In genomic region chr11:62841361-62842170, GRCh38 we compare ENCODE assay signal across 8 cellular contexts. TPM values are rescaled to one million over a fixed set of nuclear protein-coding genes. Genes with fewer than 3 reads are reported as not detected.
DNase-seq lines count a peak whose midpoint lies in the region; ATAC-seq and TF ChIP-seq lines count a peak whose summit lies in the region.

No MANE protein-coding gene starts in this region.

- no peaks in the 10 kb centered on the region for H4K20me1 ChIP-seq in PC-9 (ENCODE audit: insufficient read depth)
- no peaks in the 10 kb centered on the region for H4K20me1 ChIP-seq in fibroblast of lung (ENCODE audit: control insufficient read depth, extremely low read depth, insufficient read depth, low read length)

- peak; percentile 99 for DNase-seq in DMS79 (lab: John Stamatoyannopoulos, UW)
- DNase-seq in Jurkat, Clone E6-1 (ENCODE audit: low read depth, low spot score) = peak; percentile 100
- DNase-seq in PC-9 = peak; percentile 92 to 100
- peak; percentile 68 for DNase-seq in activated T-cell treated with anti-CD3 and anti-CD28 coated beads, Interleukin-2, amount 50 U/mL, for 4 hours
- peak; percentile 100 for DNase-seq in fibroblast of lung (ENCODE audit: low read depth in 2 of 2)
- DNase-seq in naive B cell = peak; percentile 91
- DNase-seq in stimulated activated naive CD4-positive, alpha-beta T cell treated with Interleukin-2 at 50 U/mL for 16 hours (lab: John Stamatoyannopoulos, UW) = peak; percentile 77

- no peak for TF ChIP-seq CTCF in PC-9 (conservative IDR thresholded peaks at IDR 0.05)
- no peak for TF ChIP-seq CTCF in fibroblast of lung (conservative IDR thresholded peaks at IDR 0.05 in 1 of 2, IDR thresholded peaks at IDR 0.05 in 1 of 2; ENCODE audit: low read depth in 1 of 2, low read length in 2 of 2)

- H3K4me3 Mint-ChIP-seq in activated T-cell treated with anti-CD3 and anti-CD28 coated beads, Interleukin-2, amount 50 U/mL, for 4 hours = no peak overlapping the region
- no peak overlapping the region for H3K4me3 Mint-ChIP-seq in naive B cell

- H3F3A ChIP-seq in PC-9 (ENCODE audit: insufficient read depth, low read depth) = peaks cover 43% of the 10 kb centered on the region

- peak overlapping the region; percentile 74 for H3K9ac ChIP-seq in fibroblast of lung (ENCODE audit: insufficient read depth, low read length)

- H2AFZ ChIP-seq in PC-9 (peak overlapping the region; percentile 80), fibroblast of lung (ENCODE audit: low read length) (no peak overlapping the region)

- peak overlapping the region; percentile 94 for H3K27ac ChIP-seq in PC-9
- H3K27ac ChIP-seq in fibroblast of lung (ENCODE audit: insufficient read depth, low read length) = peak overlapping the region; percentile 97

- peaks cover 22% of the 10 kb centered on the region for H3K4me1 Mint-ChIP-seq in activated T-cell treated with anti-CD3 and anti-CD28 coated beads, Interleukin-2, amount 50 U/mL, for 4 hours (ENCODE audit: low read depth)
- H3K4me1 Mint-ChIP-seq in naive B cell = peaks cover 10 to 21% (median 20%) of the 10 kb centered on the region in 3 donors

- H3K36me3 Mint-ChIP-seq in activated T-cell treated with anti-CD3 and anti-CD28 coated beads, Interleukin-2, amount 50 U/mL, for 4 hours (ENCODE audit: insufficient read depth) = peaks cover 11% of the 10 kb centered on the region
- H3K36me3 Mint-ChIP-seq in naive B cell = peaks cover 4 to 13% of the 10 kb centered on the region in 2 donors

- H3K4me2 ChIP-seq in PC-9 = peak overlapping the region; percentile 88
- peak overlapping the region; percentile 72 for H3K4me2 ChIP-seq in fibroblast of lung (ENCODE audit: extremely low read depth, insufficient read depth, low read length)

- peaks cover 28% of the 10 kb centered on the region for H3K79me2 ChIP-seq in PC-9 (ENCODE audit: low read depth)
- H3K79me2 ChIP-seq in fibroblast of lung (ENCODE audit: control insufficient read depth, insufficient read depth, low read length) = peaks cover 18% of the 10 kb centered on the region

- no peaks in the 10 kb centered on the region for H3K27me3 ChIP-seq in PC-9 (ENCODE audit: insufficient read depth, low read depth)
- H3K27me3 ChIP-seq in fibroblast of lung (ENCODE audit: control insufficient read depth, insufficient read depth, low read length) = no peaks in the 10 kb centered on the region

- H3K9me2 ChIP-seq in PC-9 (ENCODE audit: insufficient read depth) = no peaks in the 10 kb centered on the region

- peak overlapping the region; percentile 100 for H3K4me3 ChIP-seq in Jurkat, Clone E6-1 (ENCODE audit: low read length)
- H3K4me3 ChIP-seq in PC-9 (peak overlapping the region; percentile 89), fibroblast of lung (replicated peaks in 1 of 4; ENCODE audit: control extremely low read depth in 1 of 4, insufficient read depth in 1 of 4, low read depth in 3 of 4, low read length in 4 of 4) (peak overlapping the region; percentile 0 to 93 (median 25))

- BruUV-seq in PC-9 (replicated peaks; lab: Mats Ljungman, UMichigan) = TSS peak; percentile 97

- H3K27ac Mint-ChIP-seq in naive B cell = no peak overlapping the region

- peak; percentile 55 for ATAC-seq in GM21619 (IDR thresholded peaks at IDR 0.05; ENCODE audit: unreplicated experiment)
- ATAC-seq in activated T-cell treated with anti-CD3 and anti-CD28 coated beads, Interleukin-2, amount 50 U/mL, for 4 hours = peak; percentile 67 to 71
- peak; percentile 56 to 59 for ATAC-seq in naive B cell (ENCODE audit: low read depth in 2 of 2)

- H3K9me3 ChIP-seq in PC-9 (ENCODE audit: insufficient read depth, low read depth) (no peaks in the 10 kb centered on the region), fibroblast of lung (ENCODE audit: control insufficient read depth, insufficient read depth, low read depth, low read length) (no peaks in the 10 kb centered on the region)

- intact Hi-C loops in PC-9 (cut with micrococcal nuclease; ENCODE audit: unreplicated experiment) = loop anchor here (1.0 to 5.0 kb wide), 8 partner anchors 11 to 461 kb away; partner anchors contain the start of genes BSCL2, GNG3, HNRNPUL2 and TMEM179B

- H3K4me1 ChIP-seq in PC-9 (replicated peaks; ENCODE audit: insufficient read depth) (peaks cover 17% of the 10 kb centered on the region), fibroblast of lung (ENCODE audit: control insufficient read depth, extremely low read depth, insufficient read depth, low read length) (peaks cover 5% of the 10 kb centered on the region)

- CTCF ChIA-PET in PC-9 (lab: Charles Lee) = interaction anchor here (0.6 to 1.0 kb wide), 2 partner anchors 35 to 141 kb away, joined by 3 read pairs; no protein-coding TSS in a partner anchor

- H3K9me3 Mint-ChIP-seq in activated T-cell treated with anti-CD3 and anti-CD28 coated beads, Interleukin-2, amount 50 U/mL, for 4 hours = no peaks in the 10 kb centered on the region
- peaks cover 0 to 3% (median 0%) of the 10 kb centered on the region in 7 donors for H3K9me3 Mint-ChIP-seq in naive B cell

- no peaks in the 10 kb centered on the region for H3K27me3 Mint-ChIP-seq in activated T-cell treated with anti-CD3 and anti-CD28 coated beads, Interleukin-2, amount 50 U/mL, for 4 hours (ENCODE audit: low read depth)
- H3K27me3 Mint-ChIP-seq in naive B cell = no peaks in the 10 kb centered on the region

- POLR2A ChIA-PET in PC-9 (lab: Charles Lee; ENCODE audit: unreplicated experiment) = interaction anchor here (0.5 to 1.9 kb wide), 39 partner anchors 8 to 1928 kb away, joined by 3 to 39 read pairs (median 5); partner anchors contain the start of genes C11orf98, CSKMT, EEF1G and HNRNPUL2

- peaks cover 12% of the 10 kb centered on the region for H3K36me3 ChIP-seq in PC-9 (ENCODE audit: low read depth)
- peaks cover under 1% of the 10 kb centered on the region for H3K36me3 ChIP-seq in fibroblast of lung (ENCODE audit: control insufficient read depth, insufficient read depth, low read length)

RNA-seq across cellular contexts. Expression of gene WDR74, which starts 2.2 kb away (rescaled TPM):
- 64.3 TPM for polyA plus RNA-seq in Jurkat, Clone E6-1 (2012; ENCODE audit: insufficient read depth, insufficient read length)
- total RNA-seq in PC-9 (2021) (72.4 and 74.1 TPM in 2 replicates), fibroblast of lung (85.3 and 86.9 TPM in 2 replicates)
- total RNA-seq in activated T-cell treated with anti-CD3 and anti-CD28 coated beads, Interleukin-2, amount 50 U/mL, for 4 hours = 100 to 1,000 TPM; 228 to 254 (median 235) TPM
- polyA plus RNA-seq in fibroblast of lung (14.8 and 24.0 TPM in 2 replicates), naive B cell (ENCODE audit: low read depth in 6 of 6) (10 to 100 TPM; 42.0 to 77.0 (median 54.6) TPM)
- 22.8 and 36.2 TPM in 2 replicates for polyA plus RNA-seq in fibroblast of lung (2012)
- 31.6 and 48.3 TPM in 2 replicates for polyA minus RNA-seq in fibroblast of lung (ENCODE audit: low replicate concordance)

RNA-seq across cellular contexts. Expression of gene TEX54, which starts 8.9 kb away (rescaled TPM):
- polyA plus RNA-seq in Jurkat, Clone E6-1 (2012; ENCODE audit: insufficient read depth, insufficient read length) = not detected
- total RNA-seq in PC-9 (2021) (not detected in 2 replicates), fibroblast of lung (not detected in 2 replicates)
- total RNA-seq in activated T-cell treated with anti-CD3 and anti-CD28 coated beads, Interleukin-2, amount 50 U/mL, for 4 hours = under 1 TPM; 0.63 to 0.92 (median 0.89) TPM
- polyA plus RNA-seq in fibroblast of lung (not detected in 2 replicates), naive B cell (ENCODE audit: low read depth in 6 of 6) (1 to 10 TPM in 5 of 6 donors, not detected in 1; 2.3 to 7.0 (median 3.7) TPM)
- 0.35 TPM in 1 of 2 replicates, not detected in the other for polyA plus RNA-seq in fibroblast of lung (2012)
- polyA minus RNA-seq in fibroblast of lung (ENCODE audit: low replicate concordance) = not detected in 2 replicates

RNA-seq across cellular contexts. Expression of gene STX5, which starts 9.7 kb away (rescaled TPM):
- polyA plus RNA-seq in Jurkat, Clone E6-1 (2012; ENCODE audit: insufficient read depth, insufficient read length) = 32.9 TPM
- 61.9 and 65.8 TPM in 2 replicates for total RNA-seq in PC-9 (2021)
- total RNA-seq in activated T-cell treated with anti-CD3 and anti-CD28 coated beads, Interleukin-2, amount 50 U/mL, for 4 hours = 10 to 100 TPM; 22.3 to 31.6 (median 28.4) TPM
- total RNA-seq in fibroblast of lung = 40.3 and 44.9 TPM in 2 replicates
- polyA plus RNA-seq in fibroblast of lung = 48.7 and 48.9 TPM in 2 replicates
- polyA plus RNA-seq in fibroblast of lung (2012) = 43.4 and 45.8 TPM in 2 replicates
- 39.7 and 53.2 TPM in 2 replicates for polyA minus RNA-seq in fibroblast of lung (ENCODE audit: low replicate concordance)
- 10 to 100 TPM; 46.4 to 64.2 (median 51.5) TPM for polyA plus RNA-seq in naive B cell (ENCODE audit: low read depth in 6 of 6)

RNA-seq across cellular contexts. Expression of gene NXF1, which starts 36.3 kb away (rescaled TPM):
- polyA plus RNA-seq in Jurkat, Clone E6-1 (2012; ENCODE audit: insufficient read depth, insufficient read length) = 76.7 TPM
- total RNA-seq in PC-9 (2021) = 45.6 and 56.1 TPM in 2 replicates
- 100 to 1,000 TPM; 138 to 180 (median 158) TPM for total RNA-seq in activated T-cell treated with anti-CD3 and anti-CD28 coated beads, Interleukin-2, amount 50 U/mL, for 4 hours
- 14.9 and 17.2 TPM in 2 replicates for total RNA-seq in fibroblast of lung
- 27.8 and 43.7 TPM in 2 replicates for polyA plus RNA-seq in fibroblast of lung
- 32.3 and 43.7 TPM in 2 replicates for polyA plus RNA-seq in fibroblast of lung (2012)
- polyA minus RNA-seq in fibroblast of lung (ENCODE audit: low replicate concordance) = 104 and 111 TPM in 2 replicates
- polyA plus RNA-seq in naive B cell (ENCODE audit: low read depth in 6 of 6) = 100 to 1,000 TPM in 2 of 6 donors, 10 to 100 TPM in 4; 60.9 to 121 (median 90.6) TPM

RNA-seq across cellular contexts. Expression of gene SLC3A2, which starts 39.1 kb away (rescaled TPM):
- 237 TPM for polyA plus RNA-seq in Jurkat, Clone E6-1 (2012; ENCODE audit: insufficient read depth, insufficient read length)
- total RNA-seq in PC-9 (2021) (513 and 619 TPM in 2 replicates), fibroblast of lung (344 and 441 TPM in 2 replicates)
- total RNA-seq in activated T-cell treated with anti-CD3 and anti-CD28 coated beads, Interleukin-2, amount 50 U/mL, for 4 hours = 100 to 1,000 TPM; 580 to 683 (median 586) TPM
- polyA plus RNA-seq in fibroblast of lung (91.2 and 132 TPM in 2 replicates), naive B cell (ENCODE audit: low read depth in 6 of 6) (100 to 1,000 TPM in 2 of 6 donors, 10 to 100 TPM in 4; 63.1 to 135 (median 81.1) TPM)
- polyA plus RNA-seq in fibroblast of lung (2012) = 76.2 and 115 TPM in 2 replicates
- 118 and 198 TPM in 2 replicates for polyA minus RNA-seq in fibroblast of lung (ENCODE audit: low replicate concordance)

Comparison
In these comparisons a context has a peak if more than half of its experiments do, and no peak if none do; other contexts are left out.
1. Peak in every context shown above with its lines: DNase-seq, ATAC-seq, H3K4me3 ChIP-seq and H3K27ac ChIP-seq.
2. H3K4me3 ChIP-seq: peak in every context shown above with its lines; median percentile 100 in Jurkat, Clone E6-1; 89 in PC-9; 25 in fibroblast of lung.